28 cellular contexts compared by ENCODE assay signal in genomic region chr7:129078455-129078854, GRCh38.
"Had no signal": no experiment of that assay in that cellular context is flagged by ENCODE, and none has a peak within 500 bp of the region (broad histone marks: within the 10 kb centered on the region; RNA-seq: fewer than 3 reads in every experiment).

No MANE protein-coding gene starts in this region.

- H3K4me1 ChIP-seq: pancreas, prostate gland, right lobe of liver, sigmoid colon, stomach, thyroid gland, transverse colon, upper lobe of right lung, uterus had no signal

- H3K4me1 Mint-ChIP-seq: naive thymus-derived CD8-positive, alpha-beta T cell; neural crest cell; stimulated activated effector memory CD8-positive, alpha-beta T cell treated with anti-CD3 and anti-CD28 coated beads, Interleukin-12 subunit alpha, Interleukin-12 subunit beta, amount 100 ng/mL, for 72 hours had no signal

- H3K27me3 Mint-ChIP-seq: stimulated activated naive B cell treated with anti-CD40 and anti-IgM and Interleukin-4, amounts not matched to agents 10 μg/mL and 1 μg/mL and 100 μg/mL, for 72 hours; stimulated activated naive CD8-positive, alpha-beta T cell treated with anti-CD3 and anti-CD28 coated beads, Interleukin-15, Interleukin-2, amounts not matched to agents 100 ng/mL and 50 ng/mL, for 24 hours had no signal

- H3K36me3 Mint-ChIP-seq: naive thymus-derived CD8-positive, alpha-beta T cell; natural killer cell treated with Interleukin-12 subunit alpha and Interleukin-12 subunit beta and Interleukin-15 and Interleukin-18, amount 100 ng/mL, for 72 hours; stimulated activated effector memory CD8-positive, alpha-beta T cell treated with anti-CD3 and anti-CD28 coated beads, Interleukin-12 subunit alpha, Interleukin-12 subunit beta, amount 100 ng/mL, for 72 hours; type B pancreatic cell had no signal

- H3K27ac ChIP-seq: neutrophil, pancreas, prostate gland, right lobe of liver, sigmoid colon, stomach, thoracic aorta, thyroid gland, transverse colon, upper lobe of right lung, uterus had no signal

- H3K9me3 ChIP-seq: neutrophil, pancreas, prostate gland, right lobe of liver, sigmoid colon, stomach, thoracic aorta, thyroid gland, transverse colon, upper lobe of right lung, uterus had no signal

- H3K36me3 ChIP-seq: neutrophil, pancreas, prostate gland, right lobe of liver, sigmoid colon, stomach, thoracic aorta, thyroid gland, transverse colon, upper lobe of right lung, uterus had no signal

- H3K27me3 ChIP-seq: neutrophil, pancreas, right lobe of liver, sigmoid colon, thyroid gland, transverse colon had no signal

- DNase-seq: naive thymus-derived CD8-positive, alpha-beta T cell; nephron progenitor cell; nucleus accumbens; pancreas; retina; right cardiac atrium; sigmoid colon; small intestine; stimulated activated CD4-positive, alpha-beta T cell treated with anti-CD3 and anti-CD28 coated beads, Interleukin-15, amount 100 ng/mL, for 24 hours; stimulated activated CD4-positive, alpha-beta T cell treated with anti-CD3 and anti-CD28 coated beads, Interleukin-2, amount 100 ng/mL, for 24 hours; stimulated activated CD4-positive, alpha-beta T cell treated with anti-CD3 and anti-CD28 coated beads, Interleukin-2, amount 100 ng/mL, for 48 hours; stimulated activated CD4-positive, alpha-beta T cell treated with anti-CD3 and anti-CD28 coated beads, Interleukin-4, amount 100 ng/mL, for 24 hours; stimulated activated naive B cell treated with anti-CD40 and anti-IgM and Interleukin-4, amounts not matched to agents 10 μg/mL and 1 μg/mL and 100 μg/mL, for 72 hours; stimulated activated naive CD4-positive, alpha-beta T cell treated with Interleukin-2 at 50 U/mL for 16 hours; stomach; thyroid gland; transverse colon; upper lobe of right lung; uterus had no signal

- H3K4me3 ChIP-seq: pancreas, prostate gland, right lobe of liver, sigmoid colon, stomach, thoracic aorta, thyroid gland, transverse colon, upper lobe of right lung, uterus had no signal

- H3K4me3 Mint-ChIP-seq: naive thymus-derived CD8-positive, alpha-beta T cell; natural killer cell treated with Interleukin-12 subunit alpha and Interleukin-12 subunit beta and Interleukin-15 and Interleukin-18, amount 100 ng/mL, for 72 hours; nephron progenitor cell; neural crest cell; stimulated activated effector memory CD8-positive, alpha-beta T cell treated with anti-CD3 and anti-CD28 coated beads, Interleukin-12 subunit alpha, Interleukin-12 subunit beta, amount 100 ng/mL, for 72 hours; stimulated activated naive B cell treated with anti-CD40 and anti-IgM and Interleukin-4, amounts not matched to agents 10 μg/mL and 1 μg/mL and 100 μg/mL, for 72 hours; stimulated activated naive CD8-positive, alpha-beta T cell treated with anti-CD3 and anti-CD28 coated beads, Interleukin-15, Interleukin-2, amounts not matched to agents 100 ng/mL and 50 ng/mL, for 24 hours; type B pancreatic cell had no signal

- ATAC-seq: naive thymus-derived CD8-positive, alpha-beta T cell; natural killer cell treated with Interleukin-12 subunit alpha and Interleukin-12 subunit beta and Interleukin-15 and Interleukin-18, amount 100 ng/mL, for 72 hours; pancreas; right cardiac atrium; right lobe of liver; stimulated activated effector memory CD8-positive, alpha-beta T cell treated with anti-CD3 and anti-CD28 coated beads, Interleukin-12 subunit alpha, Interleukin-12 subunit beta, amount 100 ng/mL, for 72 hours; stimulated activated naive B cell treated with anti-CD40 and anti-IgM and Interleukin-4, amounts not matched to agents 10 μg/mL and 1 μg/mL and 100 μg/mL, for 72 hours; upper lobe of right lung had no signal

- H3K27ac Mint-ChIP-seq: naive thymus-derived CD8-positive, alpha-beta T cell; nephron progenitor cell; stimulated activated effector memory CD8-positive, alpha-beta T cell treated with anti-CD3 and anti-CD28 coated beads, Interleukin-12 subunit alpha, Interleukin-12 subunit beta, amount 100 ng/mL, for 72 hours; stimulated activated naive B cell treated with anti-CD40 and anti-IgM and Interleukin-4, amounts not matched to agents 10 μg/mL and 1 μg/mL and 100 μg/mL, for 72 hours; stimulated activated naive CD8-positive, alpha-beta T cell treated with anti-CD3 and anti-CD28 coated beads, Interleukin-15, Interleukin-2, amounts not matched to agents 100 ng/mL and 50 ng/mL, for 24 hours; type B pancreatic cell had no signal

- H3K9me3 Mint-ChIP-seq: natural killer cell treated with Interleukin-12 subunit alpha and Interleukin-12 subunit beta and Interleukin-15 and Interleukin-18, amount 100 ng/mL, for 72 hours; neural crest cell; stimulated activated effector memory CD8-positive, alpha-beta T cell treated with anti-CD3 and anti-CD28 coated beads, Interleukin-12 subunit alpha, Interleukin-12 subunit beta, amount 100 ng/mL, for 72 hours; stimulated activated naive B cell treated with anti-CD40 and anti-IgM and Interleukin-4, amounts not matched to agents 10 μg/mL and 1 μg/mL and 100 μg/mL, for 72 hours; stimulated activated naive CD8-positive, alpha-beta T cell treated with anti-CD3 and anti-CD28 coated beads, Interleukin-15, Interleukin-2, amounts not matched to agents 100 ng/mL and 50 ng/mL, for 24 hours; type B pancreatic cell had no signal
